6 cellular contexts compared by ENCODE assay signal in the genomic region with DNA sequence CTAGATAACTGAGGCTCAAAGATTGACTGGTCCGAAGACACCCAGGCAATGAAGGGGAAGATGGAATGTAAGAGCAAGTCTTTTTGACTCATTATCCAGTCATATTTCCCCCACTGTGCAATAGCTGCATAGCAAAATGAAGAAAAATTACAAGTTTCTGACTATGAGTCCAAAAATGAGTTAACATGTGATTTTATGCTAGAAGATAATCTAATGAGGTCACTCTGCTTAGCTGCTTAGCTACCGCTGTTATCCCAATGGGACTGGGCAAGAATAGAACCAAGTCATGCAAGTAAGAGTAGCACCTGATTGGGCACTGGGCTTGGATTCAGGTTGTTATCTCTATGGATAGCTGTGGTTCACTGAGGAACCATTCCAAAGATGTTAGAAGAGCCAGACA. TPM values are rescaled to one million over a fixed set of nuclear protein-coding genes. Genes with fewer than 3 reads are reported as not detected.
A peak's percentile ranks its signal among the peaks of the same experiment; 100 is the strongest.
DNase-seq lines count a peak whose midpoint lies in the region; ATAC-seq and TF ChIP-seq lines count a peak whose summit lies in the region.
"Not testable (repeated sequence)": the region's sequence is repeated elsewhere in the genome, so short reads cannot be mapped to it uniquely, and the experiment has no call there.

No MANE protein-coding gene starts in this region.

- H3K9me3 Mint-ChIP-seq in activated CD4-positive, alpha-beta T cell treated with anti-CD3 and anti-CD28 coated beads for 36 hours (ENCODE audit: low read depth); activated T-helper 17 cell treated with anti-CD3 and anti-CD28 coated beads, Interleukin-2, amount 50 U/mL, for 72 hours; stimulated activated naive CD8-positive, alpha-beta T cell treated with anti-CD3 and anti-CD28 coated beads, Interleukin-15, amount 100 ng/mL, for 72 hours: not testable (repeated sequence)

- not testable (repeated sequence) for H3K27ac ChIP-seq in heart left ventricle, left lung

- DNase-seq in activated CD4-positive, alpha-beta T cell treated with anti-CD3 and anti-CD28 coated beads for 36 hours; heart left ventricle; left lung; stimulated activated naive CD8-positive, alpha-beta T cell treated with anti-CD3 and anti-CD28 coated beads, Interleukin-15, amount 100 ng/mL, for 72 hours: not testable (repeated sequence)
- peak; percentile 10 for DNase-seq in fibroblast of the aortic adventitia (ENCODE audit: low read depth)

- not testable (repeated sequence) for TF ChIP-seq CTCF in fibroblast of the aortic adventitia (IDR thresholded peaks at IDR 0.05; ENCODE audit: insufficient read depth, low read length); heart left ventricle (IDR thresholded peaks at IDR 0.05); left lung (IDR thresholded peaks at IDR 0.05)

- not testable (repeated sequence) for H3K36me3 Mint-ChIP-seq in activated CD4-positive, alpha-beta T cell treated with anti-CD3 and anti-CD28 coated beads for 36 hours (ENCODE audit: low read depth); activated T-helper 17 cell treated with anti-CD3 and anti-CD28 coated beads, Interleukin-2, amount 50 U/mL, for 72 hours (ENCODE audit: low read depth)

- not testable (repeated sequence) for H3K4me3 Mint-ChIP-seq in activated CD4-positive, alpha-beta T cell treated with anti-CD3 and anti-CD28 coated beads for 36 hours; activated T-helper 17 cell treated with anti-CD3 and anti-CD28 coated beads, Interleukin-2, amount 50 U/mL, for 72 hours; stimulated activated naive CD8-positive, alpha-beta T cell treated with anti-CD3 and anti-CD28 coated beads, Interleukin-15, amount 100 ng/mL, for 72 hours

- H3K36me3 ChIP-seq in heart left ventricle, left lung: not testable (repeated sequence)

- H3K4me1 ChIP-seq in heart left ventricle, left lung: not testable (repeated sequence)

- not testable (repeated sequence) for H3K4me1 Mint-ChIP-seq in activated CD4-positive, alpha-beta T cell treated with anti-CD3 and anti-CD28 coated beads for 36 hours; activated T-helper 17 cell treated with anti-CD3 and anti-CD28 coated beads, Interleukin-2, amount 50 U/mL, for 72 hours; stimulated activated naive CD8-positive, alpha-beta T cell treated with anti-CD3 and anti-CD28 coated beads, Interleukin-15, amount 100 ng/mL, for 72 hours

- POLR2A ChIA-PET in activated CD4-positive, alpha-beta T cell treated with anti-CD3 and anti-CD28 coated beads for 36 hours (lab: Charles Lee): not testable (repeated sequence)

- H3K27ac Mint-ChIP-seq in activated CD4-positive, alpha-beta T cell treated with anti-CD3 and anti-CD28 coated beads for 36 hours; activated T-helper 17 cell treated with anti-CD3 and anti-CD28 coated beads, Interleukin-2, amount 50 U/mL, for 72 hours; stimulated activated naive CD8-positive, alpha-beta T cell treated with anti-CD3 and anti-CD28 coated beads, Interleukin-15, amount 100 ng/mL, for 72 hours: not testable (repeated sequence)

- ATAC-seq in activated CD4-positive, alpha-beta T cell treated with anti-CD3 and anti-CD28 coated beads for 36 hours: peak; percentile 71
- peak; percentile 55 for ATAC-seq in activated T-helper 17 cell treated with anti-CD3 and anti-CD28 coated beads, Interleukin-2, amount 50 U/mL, for 72 hours (replicated peaks)
- ATAC-seq in heart left ventricle (peak; percentile 59 to 93 (median 76)), left lung (peak; percentile 29)
- peak; percentile 39 for ATAC-seq in stimulated activated naive CD8-positive, alpha-beta T cell treated with anti-CD3 and anti-CD28 coated beads, Interleukin-15, amount 100 ng/mL, for 72 hours

- H3K9me3 ChIP-seq in heart left ventricle, left lung: not testable (repeated sequence)

- not testable (repeated sequence) for TF ChIP-seq POLR2A in heart left ventricle (IDR thresholded peaks at IDR 0.05)

- intact Hi-C loops in activated CD4-positive, alpha-beta T cell treated with anti-CD3 and anti-CD28 coated beads for 36 hours (cut with DNase I, micrococcal nuclease); heart left ventricle (cut with DNase I); left lung (cut with DNase I): not testable (repeated sequence)

- 75 to 95% (median 85%) methylated on average over 1 of the region's 2 CpGs for WGBS in heart left ventricle, 4 donors

- not testable (repeated sequence) for H3K27me3 ChIP-seq in heart left ventricle, left lung

- H3K27me3 Mint-ChIP-seq in activated CD4-positive, alpha-beta T cell treated with anti-CD3 and anti-CD28 coated beads for 36 hours; activated T-helper 17 cell treated with anti-CD3 and anti-CD28 coated beads, Interleukin-2, amount 50 U/mL, for 72 hours; stimulated activated naive CD8-positive, alpha-beta T cell treated with anti-CD3 and anti-CD28 coated beads, Interleukin-15, amount 100 ng/mL, for 72 hours: not testable (repeated sequence)

- CTCF ChIA-PET in activated CD4-positive, alpha-beta T cell treated with anti-CD3 and anti-CD28 coated beads for 36 hours (lab: Charles Lee): not testable (repeated sequence)

- H3K4me3 ChIP-seq in fibroblast of the aortic adventitia (ENCODE audit: low read depth, low read length); heart left ventricle; left lung: not testable (repeated sequence)

RNA-seq across cellular contexts. Expression of gene NBPF11, which starts 43.0 kb away (rescaled TPM):
- total RNA-seq in activated CD4-positive, alpha-beta T cell treated with anti-CD3 and anti-CD28 coated beads for 36 hours: 1 to 10 TPM; 6.8 to 7.6 TPM
- 10 to 100 TPM in 1 of 2 donors, 1 to 10 TPM in 1; 9.0 to 11.7 TPM for total RNA-seq in activated T-helper 17 cell treated with anti-CD3 and anti-CD28 coated beads, Interleukin-2, amount 50 U/mL, for 72 hours
- total RNA-seq in fibroblast of the aortic adventitia (ENCODE audit: low replicate concordance) (4.2 and 7.7 TPM in 2 replicates), heart left ventricle (1 to 10 TPM; 1.9 to 5.8 (median 2.6) TPM), left lung (1 to 10 TPM; 8.1 to 8.6 TPM)
- polyA plus RNA-seq in heart left ventricle: 1 to 10 TPM; 2.3 to 3.2 TPM
